16 cellular contexts compared by ENCODE assay signal in genomic region chr4:4167981-4168535, GRCh38. TPM values are rescaled to one million over a fixed set of nuclear protein-coding genes. Genes with fewer than 3 reads are reported as not detected.
"Had no signal": no experiment of that assay in that cellular context is flagged by ENCODE, and none has a peak within 500 bp of the region (broad histone marks: within the 10 kb centered on the region; RNA-seq: fewer than 3 reads in every experiment).

No MANE protein-coding gene starts in this region.

RNA-seq across cellular contexts. Expression of gene OTOP1, which starts 58.7 kb away (rescaled TPM):
- total RNA-seq: kidney; left ventricle myocardium inferior; lung; mucosa of gallbladder; naive thymus-derived CD8-positive, alpha-beta T cell; occipital lobe; osteocyte; posterior vena cava; psoas muscle; sigmoid colon; spleen; subcutaneous adipose tissue; thoracic aorta; ureter; uterus had no signal
- polyA plus RNA-seq: lung; naive thymus-derived CD8-positive, alpha-beta T cell; psoas muscle; sigmoid colon; small intestine; spleen had no signal
